ENCODE assay signal across 1 cellular context in the genomic region with DNA sequence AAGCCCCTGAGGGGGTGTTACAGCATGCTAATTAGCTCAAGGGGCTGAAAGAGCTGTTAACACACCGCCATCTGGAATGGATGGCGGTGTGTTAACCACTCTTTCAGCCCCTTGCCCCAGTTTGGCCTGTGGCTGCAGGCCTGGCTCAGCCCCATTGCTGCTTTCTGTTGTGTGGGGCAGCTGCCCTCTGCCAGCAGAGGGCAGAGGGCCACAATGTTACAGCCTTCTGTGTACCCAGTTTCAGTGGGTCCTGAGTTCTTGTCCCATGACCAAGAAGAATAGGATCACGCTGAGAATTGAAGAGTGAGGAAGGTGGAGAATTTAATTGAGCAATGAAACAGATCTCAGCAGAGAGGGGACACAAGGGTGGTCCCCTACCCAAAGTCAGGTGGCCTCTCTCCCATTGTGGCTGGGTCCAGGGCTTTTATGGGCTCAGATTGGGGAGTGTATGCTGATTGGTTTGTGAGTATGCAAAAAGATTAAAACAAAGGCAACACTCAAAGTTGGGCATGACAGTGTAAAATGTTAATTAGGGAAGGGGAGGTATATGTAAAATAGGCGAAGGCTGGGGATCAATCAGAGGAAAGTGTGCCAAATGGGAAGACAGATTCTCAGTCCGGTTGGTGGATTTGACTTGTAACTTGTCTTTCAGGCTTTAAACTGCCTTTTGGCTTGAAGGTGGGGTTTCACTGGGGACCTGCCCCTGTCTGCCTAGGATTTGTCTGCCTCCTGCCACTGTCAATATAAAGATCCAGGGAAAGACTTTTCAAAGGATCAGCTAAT.
TF ChIP-seq lines count a peak whose summit lies in the region.

No MANE protein-coding gene starts in this region.

TF ChIP-seq in K562, 482 proteins besides CTCF, POLR2A, EP300 and RAD21 (continued from another document):
- TF ChIP-seq, protein P1, sequence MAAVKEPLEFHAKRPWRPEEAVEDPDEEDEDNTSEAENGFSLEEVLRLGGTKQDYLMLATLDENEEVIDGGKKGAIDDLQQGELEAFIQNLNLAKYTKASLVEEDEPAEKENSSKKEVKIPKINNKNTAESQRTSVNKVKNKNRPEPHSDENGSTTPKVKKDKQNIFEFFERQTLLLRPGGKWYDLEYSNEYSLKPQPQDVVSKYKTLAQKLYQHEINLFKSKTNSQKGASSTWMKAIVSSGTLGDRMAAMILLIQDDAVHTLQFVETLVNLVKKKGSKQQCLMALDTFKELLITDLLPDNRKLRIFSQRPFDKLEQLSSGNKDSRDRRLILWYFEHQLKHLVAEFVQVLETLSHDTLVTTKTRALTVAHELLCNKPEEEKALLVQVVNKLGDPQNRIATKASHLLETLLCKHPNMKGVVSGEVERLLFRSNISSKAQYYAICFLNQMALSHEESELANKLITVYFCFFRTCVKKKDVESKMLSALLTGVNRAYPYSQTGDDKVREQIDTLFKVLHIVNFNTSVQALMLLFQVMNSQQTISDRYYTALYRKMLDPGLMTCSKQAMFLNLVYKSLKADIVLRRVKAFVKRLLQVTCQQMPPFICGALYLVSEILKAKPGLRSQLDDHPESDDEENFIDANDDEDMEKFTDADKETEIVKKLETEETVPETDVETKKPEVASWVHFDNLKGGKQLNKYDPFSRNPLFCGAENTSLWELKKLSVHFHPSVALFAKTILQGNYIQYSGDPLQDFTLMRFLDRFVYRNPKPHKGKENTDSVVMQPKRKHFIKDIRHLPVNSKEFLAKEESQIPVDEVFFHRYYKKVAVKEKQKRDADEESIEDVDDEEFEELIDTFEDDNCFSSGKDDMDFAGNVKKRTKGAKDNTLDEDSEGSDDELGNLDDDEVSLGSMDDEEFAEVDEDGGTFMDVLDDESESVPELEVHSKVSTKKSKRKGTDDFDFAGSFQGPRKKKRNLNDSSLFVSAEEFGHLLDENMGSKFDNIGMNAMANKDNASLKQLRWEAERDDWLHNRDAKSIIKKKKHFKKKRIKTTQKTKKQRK (IDR thresholded peaks at IDR 0.05; ENCODE audit: borderline replicate concordance, low read depth, low read length), result no peak
